ENCODE assay signal across 21 cellular contexts in the genomic region with DNA sequence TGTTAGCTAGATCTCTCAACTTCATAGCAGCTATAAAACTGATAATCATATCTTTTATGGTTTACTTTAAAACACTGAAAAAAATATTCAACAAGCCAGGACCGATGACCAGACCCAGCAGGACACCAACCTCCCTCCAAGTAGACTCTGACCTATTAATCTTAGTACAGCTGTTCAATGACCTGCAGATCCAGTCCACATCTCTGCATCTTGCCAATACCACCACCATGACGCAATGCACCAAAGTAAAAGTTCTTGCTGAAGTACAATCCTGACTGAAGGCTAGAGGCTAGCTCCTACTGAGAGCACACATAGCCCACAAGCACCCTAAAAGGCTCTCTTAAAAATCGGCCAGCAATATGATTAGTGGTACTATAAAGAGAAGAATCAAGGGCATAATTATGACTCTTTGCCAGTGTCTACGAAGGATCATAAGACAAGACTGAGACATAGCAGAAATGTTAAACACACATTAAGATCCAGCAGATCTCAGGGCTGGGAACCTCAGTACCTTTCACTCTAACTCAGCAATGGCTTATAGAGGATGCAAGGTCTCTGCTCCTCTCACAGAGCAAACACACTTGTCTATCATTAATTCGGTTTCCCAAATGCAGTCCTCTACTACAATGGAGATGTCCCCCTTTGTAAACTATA.
DNase-seq lines count a peak whose midpoint lies in the region; ATAC-seq lines count a peak whose summit lies in the region.
"Had no signal": no experiment of that assay in that cellular context is flagged by ENCODE, and none has a peak within 500 bp of the region (broad histone marks: within the 10 kb centered on the region; RNA-seq: fewer than 3 reads in every experiment).

No MANE protein-coding gene starts in this region.

- H3K4me3 Mint-ChIP-seq in stimulated activated naive CD8-positive, alpha-beta T cell treated with anti-CD3 and anti-CD28 coated beads, Interleukin-15, Interleukin-2, amounts not matched to agents 100 ng/mL and 50 ng/mL, for 24 hours = no peak overlapping the region
- H3K4me3 Mint-ChIP-seq in stimulated activated naive CD8-positive, alpha-beta T cell treated with anti-CD3 and anti-CD28 coated beads, Interleukin-15, amount 100 ng/mL, for 72 hours = no peak overlapping the region
- no peak overlapping the region for H3K4me3 Mint-ChIP-seq in central memory CD8-positive, alpha-beta T cell
- no peak overlapping the region for H3K4me3 Mint-ChIP-seq in memory B cell
- H3K4me3 Mint-ChIP-seq: T-helper 1 cell treated with Interleukin-12 subunit alpha and Interleukin-12 subunit beta and Interleukin-4 antibody, amounts not matched to agents 30 μg/mL and 1 μg/mL, for 36 hours had no signal

- ATAC-seq in stimulated activated naive CD8-positive, alpha-beta T cell treated with anti-CD3 and anti-CD28 coated beads, Interleukin-15, amount 100 ng/mL, for 72 hours = no peak
- no peak for ATAC-seq in central memory CD8-positive, alpha-beta T cell (replicated peaks; ENCODE audit: extremely low read depth, poor library complexity, severe bottlenecking)
- no peak for ATAC-seq in memory B cell (ENCODE audit: low read depth)
- ATAC-seq in GM18907 (IDR thresholded peaks at IDR 0.05; ENCODE audit: unreplicated experiment) = no peak
- no peak for ATAC-seq in HG03045 (IDR thresholded peaks at IDR 0.05; ENCODE audit: unreplicated experiment)
- ATAC-seq: K562, lower lobe of right lung had no signal

- H3K4me1 Mint-ChIP-seq in stimulated activated naive CD8-positive, alpha-beta T cell treated with anti-CD3 and anti-CD28 coated beads, Interleukin-15, Interleukin-2, amounts not matched to agents 100 ng/mL and 50 ng/mL, for 24 hours (ENCODE audit: low read depth) = peaks cover 69% of the 10 kb centered on the region
- peaks cover 64% of the 10 kb centered on the region for H3K4me1 Mint-ChIP-seq in stimulated activated naive CD8-positive, alpha-beta T cell treated with anti-CD3 and anti-CD28 coated beads, Interleukin-15, amount 100 ng/mL, for 72 hours
- peaks cover 37% of the 10 kb centered on the region for H3K4me1 Mint-ChIP-seq in central memory CD8-positive, alpha-beta T cell
- peaks cover 28% of the 10 kb centered on the region for H3K4me1 Mint-ChIP-seq in memory B cell

- H3K9me3 Mint-ChIP-seq in stimulated activated naive CD8-positive, alpha-beta T cell treated with anti-CD3 and anti-CD28 coated beads, Interleukin-15, Interleukin-2, amounts not matched to agents 100 ng/mL and 50 ng/mL, for 24 hours = no peaks in the 10 kb centered on the region
- H3K9me3 Mint-ChIP-seq in stimulated activated naive CD8-positive, alpha-beta T cell treated with anti-CD3 and anti-CD28 coated beads, Interleukin-15, amount 100 ng/mL, for 72 hours = no peaks in the 10 kb centered on the region
- H3K9me3 Mint-ChIP-seq in central memory CD8-positive, alpha-beta T cell = no peaks in the 10 kb centered on the region
- no peaks in the 10 kb centered on the region for H3K9me3 Mint-ChIP-seq in memory B cell
- H3K9me3 Mint-ChIP-seq: T-helper 1 cell treated with Interleukin-12 subunit alpha and Interleukin-12 subunit beta and Interleukin-4 antibody, amounts not matched to agents 30 μg/mL and 1 μg/mL, for 36 hours had no signal

- no peaks in the 10 kb centered on the region for H3K27me3 Mint-ChIP-seq in stimulated activated naive CD8-positive, alpha-beta T cell treated with anti-CD3 and anti-CD28 coated beads, Interleukin-15, Interleukin-2, amounts not matched to agents 100 ng/mL and 50 ng/mL, for 24 hours
- H3K27me3 Mint-ChIP-seq in stimulated activated naive CD8-positive, alpha-beta T cell treated with anti-CD3 and anti-CD28 coated beads, Interleukin-15, amount 100 ng/mL, for 72 hours = no peaks in the 10 kb centered on the region
- H3K27me3 Mint-ChIP-seq in central memory CD8-positive, alpha-beta T cell = no peaks in the 10 kb centered on the region
- H3K27me3 Mint-ChIP-seq in memory B cell = no peaks in the 10 kb centered on the region

- H3K27ac Mint-ChIP-seq in stimulated activated naive CD8-positive, alpha-beta T cell treated with anti-CD3 and anti-CD28 coated beads, Interleukin-15, Interleukin-2, amounts not matched to agents 100 ng/mL and 50 ng/mL, for 24 hours = peak overlapping the region; percentile 5
- H3K27ac Mint-ChIP-seq in stimulated activated naive CD8-positive, alpha-beta T cell treated with anti-CD3 and anti-CD28 coated beads, Interleukin-15, amount 100 ng/mL, for 72 hours = no peak overlapping the region
- H3K27ac Mint-ChIP-seq in central memory CD8-positive, alpha-beta T cell (ENCODE audit: low read depth) = peak overlapping the region; percentile 60
- peak overlapping the region; percentile 55 for H3K27ac Mint-ChIP-seq in memory B cell
- H3K27ac Mint-ChIP-seq: T-helper 1 cell treated with Interleukin-12 subunit alpha and Interleukin-12 subunit beta and Interleukin-4 antibody, amounts not matched to agents 30 μg/mL and 1 μg/mL, for 36 hours had no signal

- DNase-seq in stimulated activated naive CD8-positive, alpha-beta T cell treated with anti-CD3 and anti-CD28 coated beads, Interleukin-15, amount 100 ng/mL, for 72 hours = no peak
- DNase-seq in central memory CD8-positive, alpha-beta T cell (ENCODE audit: low spot score in 2 of 2) = no peak
- no peak for DNase-seq in memory B cell (ENCODE audit: low spot score in 2 of 2)
- no peak for DNase-seq in Ammon's horn (ENCODE audit: low spot score)
- no peak for DNase-seq in NCI-H748 (lab: John Stamatoyannopoulos, UW; ENCODE audit: unreplicated experiment)
- DNase-seq: activated CD4-positive, alpha-beta T cell treated with anti-CD3 and anti-CD28 coated beads, Interleukin-2, amount 50 U/mL, for 1 hour; activated gamma-delta T cell treated with Interleukin-2 at 50 U/mL for 16 hours; caudate nucleus; dorsolateral prefrontal cortex; foreskin melanocyte; H7; hypothalamus; islet precursor cell; lower lobe of right lung; NCI-H524 treated with DMSO at 0.1 percent for 48 hours; upper lobe of left lung had no signal

- peaks cover 62% of the 10 kb centered on the region for H3K36me3 Mint-ChIP-seq in stimulated activated naive CD8-positive, alpha-beta T cell treated with anti-CD3 and anti-CD28 coated beads, Interleukin-15, Interleukin-2, amounts not matched to agents 100 ng/mL and 50 ng/mL, for 24 hours (ENCODE audit: low read depth)
- H3K36me3 Mint-ChIP-seq in central memory CD8-positive, alpha-beta T cell (ENCODE audit: insufficient read depth) = peaks cover 21% of the 10 kb centered on the region
- peaks cover 16% of the 10 kb centered on the region for H3K36me3 Mint-ChIP-seq in memory B cell

Comparison
In these comparisons a context has a peak if more than half of its experiments do, and no peak if none do; other contexts are left out.
1. H3K27ac Mint-ChIP-seq: peak in stimulated activated naive CD8-positive, alpha-beta T cell treated with anti-CD3 and anti-CD28 coated beads, Interleukin-15, Interleukin-2, amounts not matched to agents 100 ng/mL and 50 ng/mL, for 24 hours (single experiment), central memory CD8-positive, alpha-beta T cell (single experiment) and memory B cell (single experiment); none in stimulated activated naive CD8-positive, alpha-beta T cell treated with anti-CD3 and anti-CD28 coated beads, Interleukin-15, amount 100 ng/mL, for 72 hours (0 of 2).